Comparison of ENCODE assay signal across 8 cellular contexts in the genomic region with DNA sequence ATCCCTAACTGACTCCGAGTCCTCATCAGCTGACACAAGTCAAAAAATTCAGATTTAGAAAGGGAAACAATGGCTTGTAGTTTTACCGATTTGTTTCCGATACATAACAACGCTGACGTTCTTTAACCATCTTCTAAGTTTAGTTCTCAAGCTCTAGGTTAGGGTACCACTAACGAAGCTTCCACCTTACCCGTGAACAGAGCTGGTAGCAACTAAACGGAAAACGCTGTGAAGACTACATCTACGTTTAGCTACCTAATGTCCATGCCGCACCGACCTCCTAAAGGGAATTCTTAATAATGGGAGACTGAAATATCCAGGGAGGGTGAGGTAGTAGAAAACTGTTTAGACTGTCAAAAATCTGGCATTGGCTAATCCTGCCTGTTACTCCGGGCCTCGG. TPM values are rescaled to one million over a fixed set of nuclear protein-coding genes. Genes with fewer than 3 reads are reported as not detected.
DNase-seq lines count a peak whose midpoint lies in the region; ATAC-seq, FAIRE-seq and TF ChIP-seq lines count a peak whose summit lies in the region.

No MANE protein-coding gene starts in this region.

- no peak overlapping the region for H2AFZ ChIP-seq in keratinocyte (ENCODE audit: control insufficient read depth, low read length)

- H3K27ac ChIP-seq in keratinocyte (ENCODE audit: control insufficient read depth, insufficient read depth, low read length) (peak overlapping the region; percentile 89), substantia nigra (ENCODE audit: low read depth, low read length, poor library complexity, severe bottlenecking) (peak overlapping the region; percentile 30)

- H3K4me1 ChIP-seq in keratinocyte (ENCODE audit: control insufficient read depth, extremely low read depth, insufficient read depth, low read length): peaks cover 3% of the 10 kb centered on the region

- H3K27me3 ChIP-seq in keratinocyte (ENCODE audit: control insufficient read depth, extremely low read depth, insufficient read depth, low read length): no peaks in the 10 kb centered on the region

- ATAC-seq in activated CD4-positive, alpha-beta T cell treated with anti-CD3 and anti-CD28 coated beads for 36 hours: no peak
- ATAC-seq in activated naive CD4-positive, alpha-beta T cell treated with anti-CD3 and anti-CD28 coated beads, Interleukin-2, amount 50 U/mL, for 72 hours: no peak
- ATAC-seq in GM19395 (IDR thresholded peaks at IDR 0.05; ENCODE audit: unreplicated experiment) (no peak), HG02571 (IDR thresholded peaks at IDR 0.05; ENCODE audit: unreplicated experiment) (no peak)

- peak overlapping the region; percentile 84 to 98 (median 96) for H3K4me3 ChIP-seq in keratinocyte (ENCODE audit: control insufficient read depth in 2 of 3, extremely low read depth in 1 of 3, insufficient read depth in 2 of 3, low read depth in 1 of 3, low read length in 3 of 3)

- intact Hi-C loops in activated CD4-positive, alpha-beta T cell treated with anti-CD3 and anti-CD28 coated beads for 36 hours (cut with DNase I, micrococcal nuclease): loop anchor here in 1 of 2 experiments (2.0 to 5.0 kb wide), 3 partner anchors 374 to 739 kb away; partner anchors contain the start of genes CARS1 and ZNF195

- no peak for DNase-seq in activated CD4-positive, alpha-beta T cell treated with anti-CD3 and anti-CD28 coated beads for 36 hours
- DNase-seq in activated CD4-positive, alpha-beta T cell treated with anti-CD3 and anti-CD28 coated beads, Interleukin-2, amount 50 U/mL, for 4 hours: no peak
- DNase-seq in activated naive CD4-positive, alpha-beta T cell treated with anti-CD3 and anti-CD28 coated beads, Interleukin-2, amount 50 U/mL, for 72 hours (ENCODE audit: low spot score in 2 of 2): peak in 1 of 2 donors; percentile 14
- DNase-seq in keratinocyte (ENCODE audit: low read depth, low spot score) (no peak), substantia nigra (lab: John Stamatoyannopoulos, UW) (no peak), cortex of kidney (lab: John Stamatoyannopoulos, UW) (no peak)

- CTCF ChIA-PET in activated CD4-positive, alpha-beta T cell treated with anti-CD3 and anti-CD28 coated beads for 36 hours (lab: Charles Lee): interaction anchor here (0.8 to 2.0 kb wide), 5 partner anchors 8 to 277 kb away, joined by 3 to 11 read pairs (median 4); partner anchors contain the start of gene PGAP2

- H3K27me3 Mint-ChIP-seq in activated CD4-positive, alpha-beta T cell treated with anti-CD3 and anti-CD28 coated beads for 36 hours: no peaks in the 10 kb centered on the region

- peak overlapping the region; percentile 99 for H3K4me3 Mint-ChIP-seq in activated CD4-positive, alpha-beta T cell treated with anti-CD3 and anti-CD28 coated beads for 36 hours

- peaks cover 42% of the 10 kb centered on the region for H3K4me1 Mint-ChIP-seq in activated CD4-positive, alpha-beta T cell treated with anti-CD3 and anti-CD28 coated beads for 36 hours

- peaks cover 3 to 13% of the 10 kb centered on the region in 2 experiments for H3K36me3 ChIP-seq in keratinocyte (ENCODE audit: control insufficient read depth in 2 of 2, extremely low read depth in 1 of 2, insufficient read depth in 2 of 2, low read length in 2 of 2)

- peak overlapping the region; percentile 100 for H3K27ac Mint-ChIP-seq in activated CD4-positive, alpha-beta T cell treated with anti-CD3 and anti-CD28 coated beads for 36 hours
- H3K27ac Mint-ChIP-seq in activated naive CD4-positive, alpha-beta T cell treated with anti-CD3 and anti-CD28 coated beads, Interleukin-2, amount 50 U/mL, for 72 hours: peak overlapping the region; percentile 91 to 97

- POLR2A ChIA-PET in activated CD4-positive, alpha-beta T cell treated with anti-CD3 and anti-CD28 coated beads for 36 hours (lab: Charles Lee): interaction anchor here (0.6 to 1.4 kb wide), 2 partner anchors 8 to 45 kb away, joined by 3 to 5 read pairs; partner anchors contain the start of gene RHOG

- peaks cover 62% of the 10 kb centered on the region for H3K79me2 ChIP-seq in keratinocyte (ENCODE audit: control insufficient read depth, insufficient read depth, low read length)

- peaks cover 9% of the 10 kb centered on the region for H4K20me1 ChIP-seq in keratinocyte (ENCODE audit: control insufficient read depth, extremely low read depth, insufficient read depth, low read length)

- H3K9ac ChIP-seq in keratinocyte (ENCODE audit: control insufficient read depth, extremely low read depth, insufficient read depth, low read length): peak overlapping the region; percentile 95

- dilution Hi-C loops in keratinocyte (cut with MboI; ENCODE audit: extremely low pct_ligation_motif_present, low sequenced_read_pairs): no loop called here

- no peak for FAIRE-seq in keratinocyte (lab: Jason Lieb, UNC)

- no peaks in the 10 kb centered on the region for H3K9me3 Mint-ChIP-seq in activated CD4-positive, alpha-beta T cell treated with anti-CD3 and anti-CD28 coated beads for 36 hours (ENCODE audit: low read depth)
- H3K9me3 Mint-ChIP-seq in activated naive CD4-positive, alpha-beta T cell treated with anti-CD3 and anti-CD28 coated beads, Interleukin-2, amount 50 U/mL, for 72 hours: no peaks in the 10 kb centered on the region

- peaks cover 42% of the 10 kb centered on the region for H3K36me3 Mint-ChIP-seq in activated CD4-positive, alpha-beta T cell treated with anti-CD3 and anti-CD28 coated beads for 36 hours (ENCODE audit: low read depth)
- H3K36me3 Mint-ChIP-seq in activated naive CD4-positive, alpha-beta T cell treated with anti-CD3 and anti-CD28 coated beads, Interleukin-2, amount 50 U/mL, for 72 hours: peaks cover 16 to 37% of the 10 kb centered on the region in 2 donors

- H3K9me1 ChIP-seq in keratinocyte (ENCODE audit: control insufficient read depth, extremely low read depth, insufficient read depth, low read length): no peaks in the 10 kb centered on the region

- H3K9me3 ChIP-seq in keratinocyte (ENCODE audit: control insufficient read depth, low read depth, low read length): no peaks in the 10 kb centered on the region

- peak overlapping the region; percentile 92 for H3K4me2 ChIP-seq in keratinocyte (ENCODE audit: control insufficient read depth, extremely low read depth, insufficient read depth, low read depth, low read length)

- TF ChIP-seq CTCF in keratinocyte (optimal IDR thresholded peaks at IDR 0.05 in 1 of 3, IDR thresholded peaks at IDR 0.05 in 1 of 3, conservative IDR thresholded peaks at IDR 0.05 in 1 of 3; ENCODE audit: extremely low read depth in 1 of 3, insufficient read depth in 2 of 3, low read length in 3 of 3): no peak

RNA-seq across cellular contexts. Expression of gene NUP98, which starts 1.0 kb away (rescaled TPM):
- total RNA-seq in activated CD4-positive, alpha-beta T cell treated with anti-CD3 and anti-CD28 coated beads for 36 hours: 100 to 1,000 TPM in 1 of 2 experiments, 10 to 100 TPM in 1; 96.0 to 134 TPM
- total RNA-seq in activated naive CD4-positive, alpha-beta T cell treated with anti-CD3 and anti-CD28 coated beads, Interleukin-2, amount 50 U/mL, for 72 hours: 100 to 1,000 TPM in 1 of 2 donors, 10 to 100 TPM in 1; 98.0 to 131 TPM
- 66.9 to 93.1 TPM (median 78.9 TPM) in 3 replicates for polyA plus RNA-seq in keratinocyte
- polyA plus RNA-seq in keratinocyte (2011; ENCODE audit: low read depth): 30.9 TPM
- 70.5 and 86.2 TPM in 2 replicates for polyA plus RNA-seq in keratinocyte (2011; cell fraction: cytosol; rRNA removed)
- polyA plus RNA-seq in keratinocyte (2011; cell fraction: nucleus; rRNA removed): 182 and 231 TPM in 2 replicates
- 40.3 and 50.0 TPM in 2 replicates for polyA plus RNA-seq in keratinocyte (2012; ENCODE audit: low replicate concordance)
- polyA minus RNA-seq in keratinocyte: 287 to 351 TPM (median 326 TPM) in 3 replicates
- 112 TPM for polyA minus RNA-seq in keratinocyte (2011; cell fraction: cytosol; rRNA and poly(A)+ RNA removed)
- polyA minus RNA-seq in keratinocyte (2011; cell fraction: nucleus; rRNA and poly(A)+ RNA removed): 177 and 215 TPM in 2 replicates

RNA-seq across cellular contexts. Expression of gene PGAP2, which starts 12.0 kb away (rescaled TPM):
- total RNA-seq in activated CD4-positive, alpha-beta T cell treated with anti-CD3 and anti-CD28 coated beads for 36 hours: 10 to 100 TPM; 33.6 to 39.2 TPM
- total RNA-seq in activated naive CD4-positive, alpha-beta T cell treated with anti-CD3 and anti-CD28 coated beads, Interleukin-2, amount 50 U/mL, for 72 hours: 10 to 100 TPM; 27.1 to 33.5 TPM
- polyA plus RNA-seq in keratinocyte: 37.3 to 59.8 TPM (median 46.2 TPM) in 3 replicates
- 12.1 TPM for polyA plus RNA-seq in keratinocyte (2011; ENCODE audit: low read depth)
- 41.8 and 49.9 TPM in 2 replicates for polyA plus RNA-seq in keratinocyte (2011; cell fraction: cytosol; rRNA removed)
- polyA plus RNA-seq in keratinocyte (2011; cell fraction: nucleus; rRNA removed): 85.2 and 108 TPM in 2 replicates
- 30.4 and 55.5 TPM in 2 replicates for polyA plus RNA-seq in keratinocyte (2012; ENCODE audit: low replicate concordance)
- 58.5 to 85.3 TPM (median 81.3 TPM) in 3 replicates for polyA minus RNA-seq in keratinocyte
- 39.9 TPM for polyA minus RNA-seq in keratinocyte (2011; cell fraction: cytosol; rRNA and poly(A)+ RNA removed)
- 23.6 and 23.7 TPM in 2 replicates for polyA minus RNA-seq in keratinocyte (2011; cell fraction: nucleus; rRNA and poly(A)+ RNA removed)

RNA-seq across cellular contexts. Expression of gene RHOG, which starts 44.4 kb away (rescaled TPM):
- 100 to 1,000 TPM; 157 to 180 TPM for total RNA-seq in activated CD4-positive, alpha-beta T cell treated with anti-CD3 and anti-CD28 coated beads for 36 hours
- 100 to 1,000 TPM; 109 to 154 TPM for total RNA-seq in activated naive CD4-positive, alpha-beta T cell treated with anti-CD3 and anti-CD28 coated beads, Interleukin-2, amount 50 U/mL, for 72 hours
- 39.8 to 84.6 TPM (median 67.1 TPM) in 3 replicates for polyA plus RNA-seq in keratinocyte
- polyA plus RNA-seq in keratinocyte (2011; ENCODE audit: low read depth): 17.7 TPM
- polyA plus RNA-seq in keratinocyte (2011; cell fraction: cytosol; rRNA removed): 67.3 and 106 TPM in 2 replicates
- polyA plus RNA-seq in keratinocyte (2011; cell fraction: nucleus; rRNA removed): 32.3 and 51.6 TPM in 2 replicates
- 69.4 and 84.6 TPM in 2 replicates for polyA plus RNA-seq in keratinocyte (2012; ENCODE audit: low replicate concordance)
- polyA minus RNA-seq in keratinocyte: 82.3 to 191 TPM (median 136 TPM) in 3 replicates
- polyA minus RNA-seq in keratinocyte (2011; cell fraction: cytosol; rRNA and poly(A)+ RNA removed): 134 TPM
- 31.6 and 33.4 TPM in 2 replicates for polyA minus RNA-seq in keratinocyte (2011; cell fraction: nucleus; rRNA and poly(A)+ RNA removed)

RNA-seq across cellular contexts. Expression of gene STIM1, which starts 59.1 kb away (rescaled TPM):
- total RNA-seq in activated CD4-positive, alpha-beta T cell treated with anti-CD3 and anti-CD28 coated beads for 36 hours: 10 to 100 TPM; 60.0 to 62.6 TPM
- 10 to 100 TPM; 75.8 to 88.8 TPM for total RNA-seq in activated naive CD4-positive, alpha-beta T cell treated with anti-CD3 and anti-CD28 coated beads, Interleukin-2, amount 50 U/mL, for 72 hours
- 23.7 to 39.4 TPM (median 25.1 TPM) in 3 replicates for polyA plus RNA-seq in keratinocyte
- 50.8 TPM for polyA plus RNA-seq in keratinocyte (2011; ENCODE audit: low read depth)
- polyA plus RNA-seq in keratinocyte (2011; cell fraction: cytosol; rRNA removed): 24.4 and 25.1 TPM in 2 replicates
- 77.4 and 77.5 TPM in 2 replicates for polyA plus RNA-seq in keratinocyte (2011; cell fraction: nucleus; rRNA removed)
- 36.8 and 44.7 TPM in 2 replicates for polyA plus RNA-seq in keratinocyte (2012; ENCODE audit: low replicate concordance)
- 99.8 to 170 TPM (median 101 TPM) in 3 replicates for polyA minus RNA-seq in keratinocyte
- 58.5 TPM for polyA minus RNA-seq in keratinocyte (2011; cell fraction: cytosol; rRNA and poly(A)+ RNA removed)
- 91.7 and 126 TPM in 2 replicates for polyA minus RNA-seq in keratinocyte (2011; cell fraction: nucleus; rRNA and poly(A)+ RNA removed)
